ENCODE assay signal across 8 cellular contexts in genomic region chr1:231528175-231529029, GRCh38. TPM values are rescaled to one million over a fixed set of nuclear protein-coding genes. Genes with fewer than 3 reads are reported as not detected.
DNase-seq lines count a peak whose midpoint lies in the region; ATAC-seq and TF ChIP-seq lines count a peak whose summit lies in the region.

Gene TSNAX (plus strand): TSS chr1:231528669. CDS start chr1:231528811, 142 bp downstream.

- H3K36me3 Mint-ChIP-seq in endothelial cell (ENCODE audit: low read depth, unreplicated experiment) (peaks cover 20% of the 10 kb centered on the region), mesothelial cell of epicardium (peaks cover 9% of the 10 kb centered on the region)

- DNase-seq in Caki2 (ENCODE audit: low read depth), result peak; percentile 96
- peak; percentile 94 for DNase-seq in activated CD8-positive, alpha-beta memory T cell treated with anti-CD3 and anti-CD28 coated beads, Interleukin-2, amount 50 U/mL, for 48 hours
- peak; percentile 93 for DNase-seq in endothelial cell (ENCODE audit: low spot score)
- peak; percentile 85 to 91 for DNase-seq in mesothelial cell of epicardium (ENCODE audit: low spot score in 2 of 2, unreplicated experiment in 2 of 2)
- DNase-seq in stimulated activated CD8-positive, alpha-beta memory T cell treated with anti-CD3 and anti-CD28 coated beads, Interleukin-15, amount 100 ng/mL, for 48 hours (ENCODE audit: low read depth in 2 of 2), result peak; percentile 84 to 88

- H3K9me3 ChIP-seq in HUES6 (ENCODE audit: control insufficient read depth, insufficient read depth, low read depth, low read length), result no peaks in the 10 kb centered on the region
- H3K9me3 ChIP-seq in OCI-LY3 (ENCODE audit: insufficient read depth, low read length), result no peaks in the 10 kb centered on the region

- peak within 1 kb of the TSS; percentile 74 for H3K4me3 ChIP-seq in HUES6 (ENCODE audit: low read depth, low read length)
- H3K4me3 ChIP-seq in OCI-LY3 (ENCODE audit: low read length), result peak within 1 kb of the TSS; percentile 89

- H3K27me3 Mint-ChIP-seq in endothelial cell (ENCODE audit: unreplicated experiment) (peaks cover 6% of the 10 kb centered on the region), mesothelial cell of epicardium (ENCODE audit: low read depth) (no peaks in the 10 kb centered on the region)

- H3K9me3 Mint-ChIP-seq in endothelial cell (ENCODE audit: unreplicated experiment), result no peaks in the 10 kb centered on the region
- no peaks in the 10 kb centered on the region for H3K9me3 Mint-ChIP-seq in mesothelial cell of epicardium

- H3K4me1 Mint-ChIP-seq in endothelial cell (ENCODE audit: unreplicated experiment), result peaks cover 28% of the 10 kb centered on the region
- H3K4me1 Mint-ChIP-seq in mesothelial cell of epicardium, result peaks cover 26% of the 10 kb centered on the region

- H3K4me1 ChIP-seq in HUES6 (ENCODE audit: control insufficient read depth, insufficient read depth, low read length) (peaks cover 27% of the 10 kb centered on the region), OCI-LY3 (ENCODE audit: low read length) (peaks cover 24% of the 10 kb centered on the region)

- H3K79me2 ChIP-seq in OCI-LY3 (ENCODE audit: low read length), result peaks cover 38% of the 10 kb centered on the region

- H3K36me3 ChIP-seq in HUES6 (ENCODE audit: control insufficient read depth, insufficient read depth, low read length) (peaks cover 19% of the 10 kb centered on the region), OCI-LY3 (replicated peaks; ENCODE audit: low read depth, low read length) (peaks cover 6% of the 10 kb centered on the region)

- H2AFZ ChIP-seq in OCI-LY3 (ENCODE audit: low read depth, low read length), result peak within 1 kb of the TSS; percentile 88

- H3K4me2 ChIP-seq in OCI-LY3 (ENCODE audit: low read length), result peak within 1 kb of the TSS; percentile 94

- H3K4me3 Mint-ChIP-seq in endothelial cell (ENCODE audit: unreplicated experiment), result peak within 1 kb of the TSS; percentile 96
- H3K4me3 Mint-ChIP-seq in mesothelial cell of epicardium, result peak within 1 kb of the TSS; percentile 96

- in situ Hi-C loops in Caki2 (cut with HindIII; ENCODE audit: low pct_unique_long_range_greater_than_20kb, low sequenced_read_pairs), result no loop called here

- H3K27me3 ChIP-seq in HUES6 (ENCODE audit: control insufficient read depth, insufficient read depth, low read length), result no peaks in the 10 kb centered on the region
- no peaks in the 10 kb centered on the region for H3K27me3 ChIP-seq in OCI-LY3 (ENCODE audit: low read depth, low read length)

- H3K27ac Mint-ChIP-seq in endothelial cell (ENCODE audit: unreplicated experiment), result peak within 1 kb of the TSS; percentile 98
- H3K27ac Mint-ChIP-seq in mesothelial cell of epicardium, result peak within 1 kb of the TSS; percentile 100

- no peak for TF ChIP-seq CTCF in OCI-LY3 (IDR thresholded peaks at IDR 0.05; ENCODE audit: low read depth, low read length)
- no peak for TF ChIP-seq CTCF in endothelial cell (IDR thresholded peaks at IDR 0.05; ENCODE audit: unreplicated experiment)
- no peak for TF ChIP-seq CTCF in mesothelial cell of epicardium (IDR thresholded peaks at IDR 0.05; ENCODE audit: unreplicated experiment)

- peak within 1 kb of the TSS; percentile 95 for H3K9ac ChIP-seq in HUES6 (ENCODE audit: low read length)
- H3K9ac ChIP-seq in OCI-LY3 (ENCODE audit: low read length), result peak within 1 kb of the TSS; percentile 86

- H3K27ac ChIP-seq in HUES6 (ENCODE audit: low read depth, low read length), result peak within 1 kb of the TSS; percentile 97
- peak within 1 kb of the TSS; percentile 76 for H3K27ac ChIP-seq in OCI-LY3 (ENCODE audit: low read length)

- ATAC-seq in GM21423 (IDR thresholded peaks at IDR 0.05; ENCODE audit: unreplicated experiment), result peak; percentile 93

- no peaks in the 10 kb centered on the region for H4K20me1 ChIP-seq in OCI-LY3 (ENCODE audit: insufficient read depth, low read length)

RNA-seq across cellular contexts. Expression of gene TSNAX, which starts in this region (rescaled TPM):
- 29.8 and 33.2 TPM in 2 replicates for total RNA-seq in Caki2 (2014; rRNA removed; shearing (Covaris generic); ENCODE audit: low replicate concordance)
- total RNA-seq in endothelial cell (ENCODE audit: unreplicated experiment) (35.4 TPM), mesothelial cell of epicardium (31.2 to 33.7 TPM (median 31.8 TPM) in 3 replicates)

Comparison
In these comparisons a context has a peak if more than half of its experiments do, and no peak if none do; other contexts are left out.
1. Peak in every context shown above with its lines: DNase-seq, ATAC-seq, H3K4me3 ChIP-seq and H3K27ac ChIP-seq.